ENCODE assay signal across 1 cellular context in genomic region chr1:222713091-222714012, GRCh38.
TF ChIP-seq lines count a peak whose summit lies in the region.

No MANE protein-coding gene starts in this region.

TF ChIP-seq in K562, 482 proteins besides CTCF, POLR2A, EP300 and RAD21 (continued from another document and continues in another):
- TF ChIP-seq SREBF1 (IDR thresholded peaks at IDR 0.05; ENCODE audit: borderline replicate concordance, low read depth, low read length) (no peak), ZNF311 (CRISPR knock-in tag; IDR thresholded peaks at IDR 0.05) (no peak), FOXK2 (conservative IDR thresholded peaks at IDR 0.05 in 1 of 2, IDR thresholded peaks at IDR 0.05 in 1 of 2; ENCODE audit: low read depth in 2 of 2) (peak; percentile 98 to 99), NELFE (IDR thresholded peaks at IDR 0.05; ENCODE audit: insufficient read depth, insufficient read length) (no peak), CREBBP (IDR thresholded peaks at IDR 0.05; ENCODE audit: low read depth, low read length) (no peak), ZBTB11 (CRISPR knock-in tag; IDR thresholded peaks at IDR 0.05) (peak in 1 of 3 experiments; percentile 67; a peak in 1 of 6 replicates), HDAC2 (IDR thresholded peaks at IDR 0.05) (no peak), CBFA2T3 (IDR thresholded peaks at IDR 0.05) (no peak), TFE3 (CRISPR knock-in tag; IDR thresholded peaks at IDR 0.05) (no peak), FOXP4 (CRISPR knock-in tag; IDR thresholded peaks at IDR 0.05; ENCODE audit: borderline replicate concordance) (peak; percentile 86), PYGO2 (tag; IDR thresholded peaks at IDR 0.05) (no peak), EZH2 (IDR thresholded peaks at IDR 0.05; ENCODE audit: borderline replicate concordance, low read depth, low read length) (no peak), ZNF79 (CRISPR knock-in tag; IDR thresholded peaks at IDR 0.05; ENCODE audit: low read depth) (no peak), OTX1 (CRISPR knock-in tag; IDR thresholded peaks at IDR 0.05) (peak; percentile 66; the same call in 1 of the 2 replicates), ESRRA (IDR thresholded peaks at IDR 0.05; ENCODE audit: borderline replicate concordance, low read depth) (no peak; the same call in 1 of the 2 replicates), ZNF696 (CRISPR knock-in tag; conservative IDR thresholded peaks at IDR 0.05) (no peak), NRF1 (conservative IDR thresholded peaks at IDR 0.05 in 1 of 2, IDR thresholded peaks at IDR 0.05 in 1 of 2) (peak; percentile 95 to 96), GTF3C2 (IDR thresholded peaks at IDR 0.05; ENCODE audit: borderline replicate concordance, extremely low read depth, insufficient read length) (no peak), NEUROD1 (IDR thresholded peaks at IDR 0.05; ENCODE audit: borderline replicate concordance, low read depth, low read length, partially characterized antibody) (peak; percentile 82), ETS1 (conservative IDR thresholded peaks at IDR 0.05; ENCODE audit: control insufficient read depth, low read depth, low read length) (no peak; the same call in 1 of the 2 replicates), IRF1 (CRISPR knock-in tag; IDR thresholded peaks at IDR 0.05; ENCODE audit: borderline replicate concordance) (0 out of 2 replicates have a peak, but pooled peaks have one; percentile 22), TFAM (CRISPR knock-in tag; conservative IDR thresholded peaks at IDR 0.05) (no peak), TARDBP (IDR thresholded peaks at IDR 0.05) (no peak), HDAC1 (IDR thresholded peaks at IDR 0.05) (peak in 1 of 2 experiments; percentile 55; a peak in 2 of 4 replicates), HMG20A (CRISPR knock-in tag; conservative IDR thresholded peaks at IDR 0.05) (no peak), MLLT1 (IDR thresholded peaks at IDR 0.05) (peak in 1 of 2 experiments; percentile 100; a peak in 2 of 4 replicates), ZNF589 (CRISPR knock-in tag; IDR thresholded peaks at IDR 0.05; ENCODE audit: low read depth) (no peak), STAT5A (IDR thresholded peaks at IDR 0.05; ENCODE audit: borderline replicate concordance, low read length) (no peak), HCFC1 (IDR thresholded peaks at IDR 0.05; ENCODE audit: low read depth, low read length) (peak; percentile 75), CBFB (CRISPR knock-in tag; IDR thresholded peaks at IDR 0.05) (no peak), SAFB (IDR thresholded peaks at IDR 0.05; ENCODE audit: borderline replicate concordance, low read depth, low read length) (no peak), NR1H2 (CRISPR knock-in tag; IDR thresholded peaks at IDR 0.05) (no peak)
